In the genomic region with DNA sequence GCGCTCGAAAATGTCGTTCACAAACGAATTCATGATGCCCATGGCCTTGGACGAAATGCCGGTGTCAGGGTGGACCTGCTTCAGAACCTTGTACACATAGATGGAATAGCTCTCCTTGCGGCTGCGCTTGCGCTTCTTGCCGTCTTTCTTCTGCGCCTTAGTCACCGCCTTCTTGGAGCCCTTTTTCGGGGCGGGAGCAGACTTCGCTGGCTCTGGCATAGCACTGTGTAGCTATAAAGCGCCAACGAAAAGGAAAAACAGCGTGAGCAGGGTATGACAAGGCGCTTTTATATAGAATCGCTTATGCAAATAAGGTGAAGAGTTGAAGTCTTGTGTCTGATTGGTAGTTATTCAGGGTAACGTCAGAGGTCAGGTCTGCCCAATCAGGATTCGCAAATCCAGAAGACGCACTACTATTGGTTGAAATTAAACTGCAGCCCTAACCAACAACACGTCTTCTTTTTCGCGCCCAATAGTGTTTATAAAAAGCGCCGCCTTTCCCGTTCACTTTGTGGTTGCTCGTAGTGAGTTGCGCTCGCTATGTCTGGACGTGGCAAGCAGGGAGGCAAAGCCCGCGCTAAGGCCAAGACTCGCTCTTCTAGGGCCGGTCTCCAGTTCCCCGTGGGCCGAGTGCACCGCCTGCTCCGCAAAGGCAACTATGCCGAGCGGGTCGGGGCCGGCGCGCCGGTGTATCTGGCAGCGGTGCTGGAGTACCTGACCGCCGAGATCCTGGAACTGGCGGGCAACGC, we compare ENCODE assay signal across 8 cellular contexts.
A peak's percentile ranks its signal among the peaks of the same experiment; 100 is the strongest.
DNase-seq lines count a peak whose midpoint lies in the region; ATAC-seq, FAIRE-seq and TF ChIP-seq lines count a peak whose summit lies in the region.

No MANE protein-coding gene starts in this region.

- TF ChIP-seq CTCF in AG04450 (IDR thresholded peaks at IDR 0.05; ENCODE audit: low read depth, low read length) (no peak), WI38 (IDR thresholded peaks at IDR 0.05; ENCODE audit: low read depth, low read length) (no peak)

- no peaks in the 10 kb centered on the region for H3K9me3 ChIP-seq in AG04450 (ENCODE audit: control insufficient read depth, insufficient read depth, low read length)

- H3K4me3 ChIP-seq in AG04450 (ENCODE audit: low read depth, low read length): peak overlapping the region; percentile 70
- H3K4me3 ChIP-seq in WI38 (ENCODE audit: low read depth, low read length): peak overlapping the region; percentile 68

- peak; percentile 72 for FAIRE-seq in islet of Langerhans (lab: Jason Lieb, UNC)

- H3K27ac Mint-ChIP-seq in central memory CD8-positive, alpha-beta T cell (ENCODE audit: low read depth): no peak overlapping the region

- DNase-seq in AG04450 (ENCODE audit: low read depth, low spot score): peak; percentile 100
- peak; percentile 97 for DNase-seq in NCI-H2196 treated with DMSO at 0.1 percent for 48 hours (lab: John Stamatoyannopoulos, UW; ENCODE audit: unreplicated experiment)
- DNase-seq in central memory CD8-positive, alpha-beta T cell (ENCODE audit: low spot score in 2 of 2): peak; percentile 85 to 96
- peak; percentile 79 to 84 for DNase-seq in stimulated activated CD4-positive, alpha-beta T cell treated with anti-CD3 and anti-CD28 coated beads, Interleukin-12 subunit alpha, Interleukin-12 subunit beta, amount 100 ng/mL, for 24 hours (ENCODE audit: low read depth in 2 of 2)

- no peaks in the 10 kb centered on the region for H3K9me3 Mint-ChIP-seq in central memory CD8-positive, alpha-beta T cell

- no peak overlapping the region for H3K4me3 Mint-ChIP-seq in central memory CD8-positive, alpha-beta T cell

- peak overlapping the region; percentile 96 for H3K27ac ChIP-seq in AG04450 (ENCODE audit: low read depth, low read length)

- ATAC-seq in GM18873 (IDR thresholded peaks at IDR 0.05; ENCODE audit: low FRiP score, unreplicated experiment): peak; percentile 80
- ATAC-seq in HG03139 (IDR thresholded peaks at IDR 0.05; ENCODE audit: unreplicated experiment): peak; percentile 74
- ATAC-seq in central memory CD8-positive, alpha-beta T cell (replicated peaks; ENCODE audit: extremely low read depth, poor library complexity, severe bottlenecking): peak; percentile 84

- H3K36me3 Mint-ChIP-seq in central memory CD8-positive, alpha-beta T cell (ENCODE audit: insufficient read depth): peaks cover 5% of the 10 kb centered on the region

- H3K27me3 Mint-ChIP-seq in central memory CD8-positive, alpha-beta T cell: no peaks in the 10 kb centered on the region

- CTCF ChIA-PET in AG04450 (lab: Charles Lee): interaction anchor here (0.5 to 1.2 kb wide), 4 partner anchors 15 to 762 kb away, joined by 3 to 4 read pairs (median 4); no protein-coding TSS in a partner anchor

- no peaks in the 10 kb centered on the region for H3K27me3 ChIP-seq in AG04450 (ENCODE audit: control insufficient read depth, insufficient read depth, low read length)

- POLR2A ChIA-PET in AG04450 (lab: Yijun Ruan, JAX): interaction anchor here (0.6 to 5.5 kb wide), 23 partner anchors 14 to 1226 kb away, joined by 3 to 251 read pairs (median 5); a partner anchor contains a TSS

- H3K4me1 Mint-ChIP-seq in central memory CD8-positive, alpha-beta T cell: no peaks in the 10 kb centered on the region

Comparison
In these comparisons a context has a peak if more than half of its experiments do, and no peak if none do; other contexts are left out.
1. Peak in every context shown above with its lines: DNase-seq, ATAC-seq, H3K4me3 ChIP-seq and H3K27ac ChIP-seq.